8 cellular contexts compared by ENCODE assay signal in genomic region chr3:30934208-30934550, GRCh38. TPM values are rescaled to one million over a fixed set of nuclear protein-coding genes. Genes with fewer than 3 reads are reported as not detected.
DNase-seq lines count a peak whose midpoint lies in the region; ATAC-seq and TF ChIP-seq lines count a peak whose summit lies in the region.

No MANE protein-coding gene starts in this region.

- H3K27me3 ChIP-seq in HCT116 (ENCODE audit: insufficient read depth, low read length) (no peaks in the 10 kb centered on the region), smooth muscle cell (ENCODE audit: low read depth) (no peaks in the 10 kb centered on the region)

- no peaks in the 10 kb centered on the region for H3F3A ChIP-seq in smooth muscle cell (ENCODE audit: low read depth)

- intact Hi-C loops in HCT116 (cut with micrococcal nuclease) (no loop called here), head of caudate nucleus (cut with DNase I) (no loop called here)

- DNase-seq in AG09309 (ENCODE audit: low read depth) (peak; percentile 47), HCT116 (ENCODE audit: low read depth, low spot score) (peak; percentile 40), OCI-M1 (lab: John Stamatoyannopoulos, UW) (peak; percentile 73), fibroblast of mammary gland (ENCODE audit: low read depth) (peak; percentile 75), smooth muscle cell (lab: John Stamatoyannopoulos, UW; ENCODE audit: unreplicated experiment) (no peak), head of caudate nucleus (no peak)

- no peaks in the 10 kb centered on the region for H3K9me2 ChIP-seq in HCT116 (ENCODE audit: insufficient read depth)

- ATAC-seq in HCT116, result peak; percentile 77
- ATAC-seq in HG02970 (IDR thresholded peaks at IDR 0.05; ENCODE audit: low FRiP score, unreplicated experiment), result no peak
- no peak for ATAC-seq in HG02938 (IDR thresholded peaks at IDR 0.05; ENCODE audit: unreplicated experiment)

- TF ChIP-seq CTCF in AG09309 (IDR thresholded peaks at IDR 0.05; ENCODE audit: control insufficient read depth, insufficient read depth, low read depth, low read length, missing control alignments) (peak; percentile 76), HCT116 (IDR thresholded peaks at IDR 0.05 in 2 of 3, conservative IDR thresholded peaks at IDR 0.05 in 1 of 3; ENCODE audit: borderline replicate concordance in 1 of 3, insufficient read depth in 1 of 3, low read depth in 2 of 3, low read length in 2 of 3) (peak; percentile 47 to 58 (median 49); a peak in 5 of 6 replicates), fibroblast of mammary gland (conservative IDR thresholded peaks at IDR 0.05; ENCODE audit: control insufficient read depth, insufficient read depth, low read depth, low read length) (peak; percentile 70), smooth muscle cell (IDR thresholded peaks at IDR 0.05; ENCODE audit: borderline replicate concordance, insufficient read depth, poor library complexity, severe bottlenecking) (peak; percentile 37)

- H3K9me3 ChIP-seq in HCT116 (ENCODE audit: control insufficient read depth in 1 of 2, insufficient read depth in 1 of 2, low read depth in 1 of 2, low read length in 2 of 2) (no peaks in the 10 kb centered on the region), smooth muscle cell (replicated peaks; ENCODE audit: low read depth) (no peaks in the 10 kb centered on the region)

- H3K36me3 ChIP-seq in HCT116 (ENCODE audit: control insufficient read depth in 1 of 2, insufficient read depth in 2 of 2, low read length in 2 of 2), result no peaks in the 10 kb centered on the region
- H3K36me3 ChIP-seq in smooth muscle cell (ENCODE audit: low read depth), result no peaks in the 10 kb centered on the region

- no peaks in the 10 kb centered on the region for H4K20me1 ChIP-seq in HCT116 (ENCODE audit: insufficient read depth)
- H4K20me1 ChIP-seq in smooth muscle cell (ENCODE audit: low read depth), result no peaks in the 10 kb centered on the region

- WGBS in smooth muscle cell (ENCODE audit: low lambda C conversion rate), result 51% methylated on average over 6 of the region's 6 CpGs

- no peak for TF ChIP-seq POLR2A in HCT116 (IDR thresholded peaks at IDR 0.05; ENCODE audit: borderline replicate concordance, extremely low read depth, insufficient read depth, insufficient read length)

- H3K27ac ChIP-seq in HCT116 (ENCODE audit: low read depth, low read length), result no peak overlapping the region
- H3K27ac ChIP-seq in smooth muscle cell (ENCODE audit: low read depth), result no peak overlapping the region

- RAD21 ChIA-PET in HCT116 (lab: Charles Lee; ENCODE audit: low non-redundant PET in 1 of 2, low total read pairs in 2 of 2, uncharacterized antibody in 2 of 2, unreplicated experiment in 2 of 2), result no interaction called here

- H3K79me2 ChIP-seq in HCT116 (ENCODE audit: insufficient read depth, low read length) (no peaks in the 10 kb centered on the region), smooth muscle cell (ENCODE audit: low read depth) (no peaks in the 10 kb centered on the region)

- TF ChIP-seq RAD21 in HCT116 (IDR thresholded peaks at IDR 0.05; ENCODE audit: low read depth), result peak; percentile 72

- no peak overlapping the region for H3K4me3 ChIP-seq in AG09309 (ENCODE audit: control insufficient read depth, low read depth, low read length)
- no peak overlapping the region for H3K4me3 ChIP-seq in HCT116 (replicated peaks in 1 of 2; ENCODE audit: low read depth in 1 of 2, low read length in 2 of 2)
- H3K4me3 ChIP-seq in fibroblast of mammary gland (ENCODE audit: control insufficient read depth, low read depth, low read length), result no peak overlapping the region
- H3K4me3 ChIP-seq in smooth muscle cell, result no peak overlapping the region

- CTCF ChIA-PET in HCT116 (lab: Charles Lee), result interaction anchor here (0.6 to 2.2 kb wide), 5 partner anchors 8 to 514 kb away, joined by 3 to 7 read pairs (median 4); no protein-coding TSS in a partner anchor

- H2AFZ ChIP-seq in HCT116 (ENCODE audit: low read depth, low read length, poor library complexity, severe bottlenecking) (peak overlapping the region; percentile 80), smooth muscle cell (ENCODE audit: low read depth) (no peak overlapping the region)

- H3K4me1 ChIP-seq in HCT116 (ENCODE audit: control insufficient read depth in 1 of 2, insufficient read depth in 2 of 2, low read length in 2 of 2), result no peaks in the 10 kb centered on the region
- no peaks in the 10 kb centered on the region for H3K4me1 ChIP-seq in smooth muscle cell (ENCODE audit: low read depth)

- no peak overlapping the region for H3K9ac ChIP-seq in HCT116 (ENCODE audit: low read length)
- H3K9ac ChIP-seq in smooth muscle cell (ENCODE audit: low read depth), result no peak overlapping the region

- POLR2A ChIA-PET in HCT116 (lab: Charles Lee), result no interaction called here

- H3K4me2 ChIP-seq in HCT116 (ENCODE audit: low read length), result no peak overlapping the region
- H3K4me2 ChIP-seq in smooth muscle cell, result no peak overlapping the region

- no TSS peak for BruUV-seq in HCT116 (replicated peaks; lab: Mats Ljungman, UMichigan)

TF ChIP-seq in HCT116, 20 proteins besides CTCF, POLR2A, EP300 and RAD21:
- TF ChIP-seq SP1 (IDR thresholded peaks at IDR 0.05; ENCODE audit: low read depth) (no peak), POLR2AphosphoS5 (IDR thresholded peaks at IDR 0.05; ENCODE audit: low read depth, low read length) (no peak), ZBTB33 (IDR thresholded peaks at IDR 0.05; ENCODE audit: extremely low read depth, insufficient replicate concordance, low read length) (no peak), EGR1 (IDR thresholded peaks at IDR 0.05; ENCODE audit: low read depth) (no peak), SRF (IDR thresholded peaks at IDR 0.05; ENCODE audit: low read depth) (no peak)

RNA-seq across cellular contexts. Expression of gene GADL1, which starts 39.7 kb away (rescaled TPM):
- total RNA-seq in HCT116 (2021; ENCODE audit: unreplicated experiment) (not detected), smooth muscle cell (not detected in 2 replicates)
- not detected in 2 replicates for polyA plus RNA-seq in HCT116 (2012)
- not detected in 2 replicates for polyA plus RNA-seq in smooth muscle cell

Comparison
In these comparisons a context has a peak if more than half of its experiments do, and no peak if none do; other contexts are left out.
1. DNase-seq: peak in AG09309 (single experiment), HCT116 (single experiment), OCI-M1 (single experiment) and fibroblast of mammary gland (single experiment); none in smooth muscle cell (single experiment) and head of caudate nucleus (0 of 42).
2. Peak in every context shown above with its lines, with median percentiles within 50 percentile points of each other: CTCF ChIP-seq.